Comparison of ENCODE assay signal across 31 cellular contexts in the genomic region with DNA sequence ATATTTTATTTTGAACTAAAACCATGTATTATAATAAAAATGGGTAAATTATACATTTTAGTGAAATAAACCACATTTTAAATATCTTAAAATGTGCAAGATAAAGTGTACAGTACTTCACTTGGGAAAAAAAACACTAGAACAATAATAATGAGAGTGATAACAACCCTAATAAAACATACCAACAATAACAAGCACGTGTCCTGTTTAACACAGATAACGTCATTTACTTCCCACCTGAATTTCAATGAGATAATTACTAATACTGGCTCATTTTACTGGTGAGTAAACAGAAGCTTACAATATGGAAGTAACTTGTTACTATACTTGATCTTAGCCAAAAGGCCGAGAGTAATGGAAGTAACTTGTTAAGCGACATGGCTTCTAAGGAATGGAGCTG.
"Had no signal": no experiment of that assay in that cellular context is flagged by ENCODE, and none has a peak within 500 bp of the region (broad histone marks: within the 10 kb centered on the region; RNA-seq: fewer than 3 reads in every experiment).

No MANE protein-coding gene starts in this region.

- ATAC-seq: Panc1, Right ventricle myocardium inferior, SK-N-SH treated with all-trans-retinoic acid at 6 μM for 48 hours, T-cell had no signal

- H3K27me3 ChIP-seq: MG63, SJCRH30 had no signal

- H3K27ac ChIP-seq: KMS-11, PC-9, RWPE1, SJCRH30, SK-N-MC had no signal

- H3K4me3 ChIP-seq: MG63, PC-9, SJCRH30, SK-N-MC had no signal

- H3K4me1 ChIP-seq: SJCRH30 had no signal

- DNase-seq: Karpas-422, MG63, NCI-H1048, NCI-H1092 treated with DMSO at 0.1 percent for 48 hours, NCI-H1436, NCI-H146, NCI-H1694, NCI-H187, NCI-H1930, NCI-H2029 treated with DMSO at 0.1 percent for 48 hours, NCI-H2081 treated with DMSO at 0.1 percent for 48 hours, NCI-H2107, NCI-H2171, NCI-H226, NCI-H446 treated with DMSO at 0.1 percent for 48 hours, NCI-H510A, NCI-H524, NCI-H526, NCI-H69, NCI-H748 treated with DMSO at 0.1 percent for 48 hours, PC-9, SHP77, SIG-M5, SJCRH30, T-cell had no signal

- H3K9me3 ChIP-seq: MG63, SJCRH30 had no signal
